Comparison of ENCODE assay signal across 8 cellular contexts in the genomic region with DNA sequence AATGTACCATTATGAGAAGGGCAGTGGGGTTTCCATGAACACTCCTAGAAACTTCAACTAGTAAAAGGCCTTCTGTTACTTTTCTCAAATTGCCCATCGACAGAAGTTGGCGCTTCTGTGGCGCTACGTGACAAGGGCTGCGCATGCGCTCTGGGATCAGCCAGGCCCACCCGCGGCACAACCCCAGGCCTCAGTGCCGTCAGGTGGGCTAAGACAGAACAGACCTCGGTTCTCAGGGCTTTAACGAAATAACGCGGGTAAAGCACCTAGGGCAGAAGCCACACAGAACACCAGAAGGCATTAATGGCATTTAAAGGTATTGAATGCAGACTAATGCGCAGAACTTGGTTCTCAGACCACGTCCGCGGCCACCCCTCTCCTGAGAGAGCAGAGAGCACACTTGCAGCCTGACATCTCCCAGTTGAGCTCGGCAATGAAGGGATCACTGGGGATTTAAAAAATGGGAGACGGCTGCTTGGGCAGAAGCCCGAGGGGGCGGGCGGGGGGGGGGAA.
DNase-seq lines count a peak whose midpoint lies in the region; ATAC-seq and TF ChIP-seq lines count a peak whose summit lies in the region.

No MANE protein-coding gene starts in this region.

- peak overlapping the region; percentile 74 for H3K18ac ChIP-seq in trophoblast cell (ENCODE audit: low read length)

- no peak overlapping the region for H3K4ac ChIP-seq in trophoblast cell (ENCODE audit: low read depth, low read length)

- TF ChIP-seq CTCF in transverse colon (IDR thresholded peaks at IDR 0.05), result no peak

- H3K9ac ChIP-seq in Karpas-422 (ENCODE audit: low read length) (peak overlapping the region; percentile 80), SK-N-MC (ENCODE audit: insufficient read length) (no peak overlapping the region), trophoblast cell (ENCODE audit: low read length) (peak overlapping the region; percentile 71)

- TF ChIP-seq POLR2A in transverse colon (IDR thresholded peaks at IDR 0.05), result no peak

- H3K4me1 Mint-ChIP-seq in activated naive CD8-positive, alpha-beta T cell treated with anti-CD3 and anti-CD28 coated beads, Interleukin-2, amount 50 U/mL, for 24 hours, result peaks cover 18% of the 10 kb centered on the region

- no peaks in the 10 kb centered on the region for H4K20me1 ChIP-seq in Karpas-422 (ENCODE audit: insufficient read depth, low read depth, low read length)

- no peak overlapping the region for H3K23ac ChIP-seq in trophoblast cell (ENCODE audit: low read length)

- H3K27ac ChIP-seq in Karpas-422 (ENCODE audit: low read length) (peak overlapping the region; percentile 42; the same call in 1 of the 2 replicates), SK-N-MC (no peak overlapping the region), trophoblast cell (ENCODE audit: low read depth, low read length) (peak overlapping the region; percentile 82), transverse colon (peak overlapping the region; percentile 91 to 99 (median 96))

- WGBS in trophoblast cell (ENCODE audit: extremely low coverage, insufficient coverage, insufficient read length), result no CpG with 5 or more reads among the region's 22 CpGs
- WGBS in transverse colon (ENCODE audit: low coverage in 1 of 2), 2 donors, result 0% methylated on average over 21 of the region's 22 CpGs; no CpG with 5 or more reads in 1 of the 2 donors

- no peak overlapping the region for H2AK5ac ChIP-seq in trophoblast cell (ENCODE audit: low read length)

- peak overlapping the region; percentile 45 for H4K91ac ChIP-seq in trophoblast cell (ENCODE audit: low read depth, low read length)

- peak overlapping the region; percentile 49 for H4K8ac ChIP-seq in trophoblast cell (ENCODE audit: low read depth, low read length)

- H3K9me3 Mint-ChIP-seq in activated naive CD8-positive, alpha-beta T cell treated with anti-CD3 and anti-CD28 coated beads, Interleukin-2, amount 50 U/mL, for 24 hours, result peaks cover 8% of the 10 kb centered on the region

- in situ Hi-C loops in transverse colon (cut with MboI; ENCODE audit: low pct_ligation_motif_present in 1 of 4, low pct_unique_long_range_greater_than_20kb in 1 of 4, low sequenced_read_pairs in 3 of 4), result no loop called here

- H3K36me3 Mint-ChIP-seq in activated naive CD8-positive, alpha-beta T cell treated with anti-CD3 and anti-CD28 coated beads, Interleukin-2, amount 50 U/mL, for 24 hours (ENCODE audit: low read depth), result peaks cover 5% of the 10 kb centered on the region

- H3K14ac ChIP-seq in trophoblast cell (ENCODE audit: low read length), result peak overlapping the region; percentile 71

- H3K9me3 ChIP-seq in Karpas-422 (ENCODE audit: low read length) (no peaks in the 10 kb centered on the region), SK-N-MC (ENCODE audit: low read depth, low read length) (no peaks in the 10 kb centered on the region), trophoblast cell (ENCODE audit: insufficient read depth, low read depth, low read length) (no peaks in the 10 kb centered on the region), transverse colon (no peaks in the 10 kb centered on the region)

- DNase-seq in DMS153 treated with DMSO at 0.1 percent for 48 hours (lab: John Stamatoyannopoulos, UW; ENCODE audit: unreplicated experiment), result peak; percentile 87
- peak; percentile 85 for DNase-seq in Karpas-422
- no peak for DNase-seq in SK-N-MC (ENCODE audit: low read depth, low spot score)
- DNase-seq in activated naive CD8-positive, alpha-beta T cell treated with anti-CD3 and anti-CD28 coated beads, Interleukin-2, amount 50 U/mL, for 24 hours, result peak; percentile 80
- DNase-seq in cardiac septum (ENCODE audit: low spot score), result peak; percentile 82
- DNase-seq in trophoblast cell, result peak; percentile 57 to 77
- DNase-seq in transverse colon, result peak; percentile 75

- H2AFZ ChIP-seq in Karpas-422 (ENCODE audit: low read length) (peak overlapping the region; percentile 90), trophoblast cell (ENCODE audit: insufficient read depth, low read length, poor library complexity) (peak overlapping the region; percentile 37)

- intact Hi-C loops in cardiac septum (cut with DNase I), result loop anchor here (5.0 kb wide), 2 partner anchors 66 to 96 kb away; partner anchors contain the start of gene CTNNA3
- intact Hi-C loops in transverse colon (cut with DNase I; ENCODE audit: low total_unique reads), result no loop called here

- H3K4me1 ChIP-seq in Karpas-422 (ENCODE audit: low read length) (peaks cover 15% of the 10 kb centered on the region), trophoblast cell (ENCODE audit: control insufficient read depth in 1 of 2, insufficient read depth in 2 of 2, low read length in 2 of 2) (peaks cover 0 to 5% of the 10 kb centered on the region in 2 experiments), transverse colon (peaks cover 0 to 9% (median 2%) of the 10 kb centered on the region in 4 donors)

- H3K4me2 ChIP-seq in Karpas-422 (ENCODE audit: low read depth, low read length, poor library complexity, severe bottlenecking) (peak overlapping the region; percentile 100), trophoblast cell (ENCODE audit: low read length) (peak overlapping the region; percentile 93)

- peaks cover 7% of the 10 kb centered on the region for H3K79me1 ChIP-seq in trophoblast cell (ENCODE audit: low read length)

- peak overlapping the region; percentile 29 for H2BK120ac ChIP-seq in trophoblast cell (ENCODE audit: insufficient read depth, low read length, poor library complexity)

- ATAC-seq in GM21723 (IDR thresholded peaks at IDR 0.05; ENCODE audit: unreplicated experiment), result peak; percentile 23
- ATAC-seq in activated naive CD8-positive, alpha-beta T cell treated with anti-CD3 and anti-CD28 coated beads, Interleukin-2, amount 50 U/mL, for 24 hours, result peak; percentile 15

- peak overlapping the region; percentile 59; the same call in 1 of the 2 replicates for H3K4me3 ChIP-seq in Karpas-422 (ENCODE audit: low read length)
- H3K4me3 ChIP-seq in SK-N-MC, result peak overlapping the region; percentile 79
- peak overlapping the region; percentile 85 for H3K4me3 ChIP-seq in trophoblast cell (ENCODE audit: low read depth, low read length)
- H3K4me3 ChIP-seq in transverse colon, result peak overlapping the region; percentile 44 to 80 (median 74)

- no peaks in the 10 kb centered on the region for H3K9me2 ChIP-seq in Karpas-422 (replicated peaks; ENCODE audit: insufficient read depth, low read length)

- H3K4me3 Mint-ChIP-seq in activated naive CD8-positive, alpha-beta T cell treated with anti-CD3 and anti-CD28 coated beads, Interleukin-2, amount 50 U/mL, for 24 hours, result peak overlapping the region; percentile 91

- H3K36me3 ChIP-seq in Karpas-422 (ENCODE audit: insufficient read depth, low read length) (no peaks in the 10 kb centered on the region), SK-N-MC (ENCODE audit: insufficient read depth, low read length) (no peaks in the 10 kb centered on the region), trophoblast cell (ENCODE audit: control insufficient read depth in 1 of 2, insufficient read depth in 2 of 2, low read length in 2 of 2) (no peaks in the 10 kb centered on the region), transverse colon (no peaks in the 10 kb centered on the region)

- no peak overlapping the region for H2BK12ac ChIP-seq in trophoblast cell (ENCODE audit: low read length)

- H4K12ac ChIP-seq in trophoblast cell (ENCODE audit: low read depth, low read length), result peak overlapping the region; percentile 28

- H3K27ac Mint-ChIP-seq in activated naive CD8-positive, alpha-beta T cell treated with anti-CD3 and anti-CD28 coated beads, Interleukin-2, amount 50 U/mL, for 24 hours, result peak overlapping the region; percentile 99

- peaks cover 7% of the 10 kb centered on the region for H3K27me3 Mint-ChIP-seq in activated naive CD8-positive, alpha-beta T cell treated with anti-CD3 and anti-CD28 coated beads, Interleukin-2, amount 50 U/mL, for 24 hours

- TF ChIP-seq EP300 in transverse colon (IDR thresholded peaks at IDR 0.05; ENCODE audit: low read depth), result no peak

- H3K79me2 ChIP-seq in Karpas-422 (ENCODE audit: low read length), result no peaks in the 10 kb centered on the region
- H3K79me2 ChIP-seq in trophoblast cell (ENCODE audit: control insufficient read depth, insufficient read depth, low read length, poor library complexity), result no peaks in the 10 kb centered on the region

- H3K27me3 ChIP-seq in Karpas-422 (ENCODE audit: low read length) (no peaks in the 10 kb centered on the region), trophoblast cell (ENCODE audit: insufficient read depth, low read length) (no peaks in the 10 kb centered on the region), transverse colon (no peaks in the 10 kb centered on the region)

- H2BK5ac ChIP-seq in trophoblast cell (ENCODE audit: low read depth, low read length, poor library complexity), result peak overlapping the region; percentile 45
